Comparison of ENCODE assay signal across 14 cellular contexts in genomic region chr2:9807555-9808305, GRCh38.
"Had no signal": no experiment of that assay in that cellular context is flagged by ENCODE, and none has a peak within 500 bp of the region (broad histone marks: within the 10 kb centered on the region; RNA-seq: fewer than 3 reads in every experiment).

No MANE protein-coding gene starts in this region.

- H3K9me3 ChIP-seq: mucosa of descending colon, psoas muscle, tibial artery had no signal

- DNase-seq: activated CD4-positive, alpha-beta memory T cell treated with anti-CD3 and anti-CD28 coated beads, Interleukin-2, amount 10 ng/mL, durations not matched to agents 7 days and 5 days; activated CD8-positive, alpha-beta memory T cell treated with anti-CD3 and anti-CD28 coated beads, Interleukin-2, amount 50 U/mL, for 4 hours; central memory CD4-positive, alpha-beta T cell; cortex of kidney; effector memory CD8-positive, alpha-beta T cell; hippocampal formation; mammary epithelial cell; mucosa of descending colon; naive thymus-derived CD8-positive, alpha-beta T cell; psoas muscle; stimulated activated CD4-positive, alpha-beta T cell treated with anti-CD3 and anti-CD28 coated beads, Interleukin-4, amount 100 ng/mL, for 24 hours; T1000 had no signal

- H3K27me3 ChIP-seq: SJSA1 had no signal

- H3K27ac ChIP-seq: psoas muscle, SJSA1, tibial artery had no signal

- H3K36me3 ChIP-seq: SJSA1, tibial artery had no signal

- H3K4me3 ChIP-seq: mucosa of descending colon, psoas muscle, SJSA1, tibial artery had no signal
